ENCODE assay signal across 1 cellular context in genomic region chr18:59264651-59265245, GRCh38.
TF ChIP-seq lines count a peak whose summit lies in the region.

No MANE protein-coding gene starts in this region.

TF ChIP-seq in HepG2, 621 proteins besides CTCF, POLR2A, EP300 and RAD21:
- no peak for TF ChIP-seq HMGA1 (CRISPR knock-in tag; conservative IDR thresholded peaks at IDR 0.05)
- TF ChIP-seq MATR3 (CRISPR knock-in tag; IDR thresholded peaks at IDR 0.05) = no peak
- no peak for TF ChIP-seq SRSF4 (IDR thresholded peaks at IDR 0.05; ENCODE audit: low read depth, low read length, poor library complexity, severe bottlenecking)
- TF ChIP-seq MEIS2 (CRISPR knock-in tag; IDR thresholded peaks at IDR 0.05) = no peak
- TF ChIP-seq ZNF414 (CRISPR knock-in tag; IDR thresholded peaks at IDR 0.05) = no peak
- no peak for TF ChIP-seq ADNP (CRISPR knock-in tag; IDR thresholded peaks at IDR 0.05)
- no peak for TF ChIP-seq ZNF766 (CRISPR knock-in tag; IDR thresholded peaks at IDR 0.05; ENCODE audit: borderline replicate concordance)
- TF ChIP-seq ZNF609 (CRISPR knock-in tag; IDR thresholded peaks at IDR 0.05; ENCODE audit: borderline replicate concordance) = no peak
- TF ChIP-seq ZNF260 (CRISPR knock-in tag; IDR thresholded peaks at IDR 0.05; ENCODE audit: borderline replicate concordance, low read depth) = no peak
- TF ChIP-seq PBX2 (CRISPR knock-in tag; IDR thresholded peaks at IDR 0.05) = no peak
- TF ChIP-seq ZNF550 (CRISPR knock-in tag; IDR thresholded peaks at IDR 0.05; ENCODE audit: borderline replicate concordance) = no peak
- TF ChIP-seq, protein P1, sequence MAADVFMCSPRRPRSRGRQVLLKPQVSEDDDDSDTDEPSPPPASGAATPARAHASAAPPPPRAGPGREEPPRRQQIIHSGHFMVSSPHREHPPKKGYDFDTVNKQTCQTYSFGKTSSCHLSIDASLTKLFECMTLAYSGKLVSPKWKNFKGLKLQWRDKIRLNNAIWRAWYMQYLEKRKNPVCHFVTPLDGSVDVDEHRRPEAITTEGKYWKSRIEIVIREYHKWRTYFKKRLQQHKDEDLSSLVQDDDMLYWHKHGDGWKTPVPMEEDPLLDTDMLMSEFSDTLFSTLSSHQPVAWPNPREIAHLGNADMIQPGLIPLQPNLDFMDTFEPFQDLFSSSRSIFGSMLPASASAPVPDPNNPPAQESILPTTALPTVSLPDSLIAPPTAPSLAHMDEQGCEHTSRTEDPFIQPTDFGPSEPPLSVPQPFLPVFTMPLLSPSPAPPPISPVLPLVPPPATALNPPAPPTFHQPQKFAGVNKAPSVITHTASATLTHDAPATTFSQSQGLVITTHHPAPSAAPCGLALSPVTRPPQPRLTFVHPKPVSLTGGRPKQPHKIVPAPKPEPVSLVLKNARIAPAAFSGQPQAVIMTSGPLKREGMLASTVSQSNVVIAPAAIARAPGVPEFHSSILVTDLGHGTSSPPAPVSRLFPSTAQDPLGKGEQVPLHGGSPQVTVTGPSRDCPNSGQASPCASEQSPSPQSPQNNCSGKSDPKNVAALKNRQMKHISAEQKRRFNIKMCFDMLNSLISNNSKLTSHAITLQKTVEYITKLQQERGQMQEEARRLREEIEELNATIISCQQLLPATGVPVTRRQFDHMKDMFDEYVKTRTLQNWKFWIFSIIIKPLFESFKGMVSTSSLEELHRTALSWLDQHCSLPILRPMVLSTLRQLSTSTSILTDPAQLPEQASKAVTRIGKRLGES (CRISPR knock-in tag; IDR thresholded peaks at IDR 0.05; ENCODE audit: borderline replicate concordance) = no peak
- no peak for TF ChIP-seq MTA3 (CRISPR knock-in tag; IDR thresholded peaks at IDR 0.05)
- TF ChIP-seq STAG1 (CRISPR knock-in tag; IDR thresholded peaks at IDR 0.05) = no peak
TF ChIP-seq in HepG2: peak in this region for 0.
